18 cellular contexts compared by ENCODE assay signal in the genomic region with DNA sequence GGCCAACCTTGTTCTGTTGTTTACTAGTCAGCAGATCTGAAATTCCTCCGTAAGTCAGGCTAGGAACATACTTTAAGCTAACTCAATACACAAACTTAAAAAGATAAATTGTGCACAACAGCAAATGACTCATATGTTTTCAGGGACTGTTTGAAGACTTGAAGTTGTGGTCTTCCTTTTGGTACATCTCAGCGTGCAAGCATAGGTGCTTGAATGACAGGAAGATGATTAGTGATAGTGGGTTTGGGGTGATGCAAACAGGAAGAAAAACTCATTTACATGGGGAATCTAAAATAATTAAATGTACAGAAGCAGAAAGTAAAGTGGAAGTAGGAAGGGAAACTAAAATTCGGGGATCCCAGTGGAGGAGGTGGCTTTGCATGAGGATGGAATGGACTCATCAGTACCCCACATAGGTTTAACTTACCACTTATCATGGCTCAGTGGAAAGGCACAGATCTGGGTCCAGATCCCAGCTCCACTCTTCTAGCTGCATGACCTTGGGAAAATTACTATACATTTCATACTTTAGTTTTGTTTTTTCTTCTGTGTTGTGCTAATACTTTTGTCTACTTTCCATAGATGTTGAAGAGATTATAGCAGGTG.
A peak's percentile ranks its signal among the peaks of the same experiment; 100 is the strongest.
DNase-seq lines count a peak whose midpoint lies in the region; ATAC-seq, FAIRE-seq and TF ChIP-seq lines count a peak whose summit lies in the region.
"Had no signal": no experiment of that assay in that cellular context is flagged by ENCODE, and none has a peak within 500 bp of the region (broad histone marks: within the 10 kb centered on the region; RNA-seq: fewer than 3 reads in every experiment).

No MANE protein-coding gene starts in this region.

- H3K27ac Mint-ChIP-seq in T-helper 1 cell treated with Interleukin-12 subunit alpha and Interleukin-12 subunit beta and Interleukin-4 antibody, amounts not matched to agents 30 μg/mL and 1 μg/mL, for 36 hours: peak overlapping the region; percentile 65
- H3K27ac Mint-ChIP-seq: endodermal cell had no signal

- POLR2A ChIA-PET in K562 (lab: Yijun Ruan, JAX): interaction anchor here (1.2 kb wide), 3 partner anchors 12 to 79 kb away, joined by 3 to 6 read pairs (median 3); no protein-coding TSS in a partner anchor

- H3K9me3 ChIP-seq in K562 (replicated peaks; ENCODE audit: control insufficient read depth, insufficient read depth, low read depth, low read length): no peaks in the 10 kb centered on the region
- H3K9me3 ChIP-seq: breast epithelium had no signal

- no peaks in the 10 kb centered on the region for H3K27me3 Mint-ChIP-seq in activated T-cell treated with anti-CD3 and anti-CD28 coated beads, Interleukin-2, amount 50 U/mL, for 4 hours (ENCODE audit: low read depth)
- H3K27me3 Mint-ChIP-seq in T-helper 1 cell treated with Interleukin-12 subunit alpha and Interleukin-12 subunit beta and Interleukin-4 antibody, amounts not matched to agents 30 μg/mL and 1 μg/mL, for 36 hours (ENCODE audit: low read depth): no peaks in the 10 kb centered on the region

- no peak for DNase-seq in activated T-cell treated with anti-CD3 and anti-CD28 coated beads, Interleukin-2, amount 50 U/mL, for 4 hours
- no peak for DNase-seq in activated T-cell treated with anti-CD3 and anti-CD28 coated beads, Interleukin-2, amount 50 U/mL, for 1 hour
- DNase-seq in K562 (ENCODE audit: extremely low read depth in 1 of 4, low spot score in 3 of 4) (no peak), SKM-1 (lab: John Stamatoyannopoulos, UW; ENCODE audit: unreplicated experiment) (no peak), NCI-H446 (lab: John Stamatoyannopoulos, UW) (no peak), NCI-H774 (lab: John Stamatoyannopoulos, UW) (no peak)
- no peak for DNase-seq in stimulated activated naive CD8-positive, alpha-beta T cell treated with anti-CD3 and anti-CD28 coated beads, Interleukin-15, Interleukin-2, amounts not matched to agents 100 U/mL and 50 U/mL, for 24 hours
- DNase-seq: Calu3, GDM1, Karpas-422, NCI-H146, NCI-H446 treated with DMSO at 0.1 percent for 48 hours, PC-3 had no signal

- H3K36me3 ChIP-seq in K562 (ENCODE audit: control insufficient read depth, insufficient read depth, low read length): no peaks in the 10 kb centered on the region
- H3K36me3 ChIP-seq: breast epithelium had no signal

- CTCF ChIA-PET in K562 (lab: Yijun Ruan, JAX; ENCODE audit: low intra/inter-chr PET ratio): interaction anchor here (2.2 kb wide), 1 partner anchor 79 kb away, joined by 7 read pairs; no protein-coding TSS in a partner anchor

- peak overlapping the region; percentile 14 for H3K4me3 Mint-ChIP-seq in activated T-cell treated with anti-CD3 and anti-CD28 coated beads, Interleukin-2, amount 50 U/mL, for 4 hours
- peak overlapping the region; percentile 33 for H3K4me3 Mint-ChIP-seq in T-helper 1 cell treated with Interleukin-12 subunit alpha and Interleukin-12 subunit beta and Interleukin-4 antibody, amounts not matched to agents 30 μg/mL and 1 μg/mL, for 36 hours
- H3K4me3 Mint-ChIP-seq: endodermal cell, neural crest cell had no signal

- intact Hi-C loops in K562 (cut with micrococcal nuclease): loop anchor here (2.0 kb wide), 1 partner anchor 79 kb away; no protein-coding TSS in a partner anchor

- no peak for FAIRE-seq in K562 (lab: Jason Lieb, UNC)

- no peak overlapping the region for H3K9ac ChIP-seq in K562 (ENCODE audit: insufficient read depth in 1 of 2, low read depth in 2 of 2, low read length in 2 of 2)

- peaks cover 32% of the 10 kb centered on the region for H3K4me1 Mint-ChIP-seq in activated T-cell treated with anti-CD3 and anti-CD28 coated beads, Interleukin-2, amount 50 U/mL, for 4 hours (ENCODE audit: low read depth)
- H3K4me1 Mint-ChIP-seq in T-helper 1 cell treated with Interleukin-12 subunit alpha and Interleukin-12 subunit beta and Interleukin-4 antibody, amounts not matched to agents 30 μg/mL and 1 μg/mL, for 36 hours (ENCODE audit: low read depth): peaks cover 18% of the 10 kb centered on the region
- H3K4me1 Mint-ChIP-seq: neural crest cell had no signal

- peak; percentile 92 to 96 for ATAC-seq in activated T-cell treated with anti-CD3 and anti-CD28 coated beads, Interleukin-2, amount 50 U/mL, for 4 hours
- ATAC-seq in K562: no peak
- peak; percentile 84 for ATAC-seq in stimulated activated naive CD8-positive, alpha-beta T cell treated with anti-CD3 and anti-CD28 coated beads, Interleukin-15, Interleukin-2, amounts not matched to agents 100 U/mL and 50 U/mL, for 24 hours
- ATAC-seq: PC-3 had no signal

- no peak for TF ChIP-seq POLR2A in K562 (conservative IDR thresholded peaks at IDR 0.05)

- no peak overlapping the region for H3K27ac ChIP-seq in K562 (ENCODE audit: extremely low read depth, low read depth, low read length)
- H3K27ac ChIP-seq: breast epithelium, HL-60 had no signal

- H3K27me3 ChIP-seq in K562 (ENCODE audit: control insufficient read depth in 2 of 2, insufficient read depth in 2 of 2, low read length in 2 of 2): 0 out of 5 replicates have a peak, but pooled peaks cover 0 to 4% of the 10 kb centered on the region in 2 experiments
- H3K27me3 ChIP-seq: breast epithelium had no signal

- WGBS in K562 (ENCODE audit: insufficient coverage, low coverage, missing lambda C conversion rate): 9% methylated on average over 3 of the region's 3 CpGs

- H2AFZ ChIP-seq in K562 (ENCODE audit: low read depth, low read length): no peak overlapping the region

- H3K9me1 ChIP-seq in K562 (ENCODE audit: control insufficient read depth, insufficient read depth, low read length): no peaks in the 10 kb centered on the region

- no peaks in the 10 kb centered on the region for H3K79me2 ChIP-seq in K562 (ENCODE audit: control insufficient read depth, insufficient read depth, low read length)

- no peaks in the 10 kb centered on the region for H3K36me3 Mint-ChIP-seq in activated T-cell treated with anti-CD3 and anti-CD28 coated beads, Interleukin-2, amount 50 U/mL, for 4 hours (ENCODE audit: insufficient read depth)
- no peaks in the 10 kb centered on the region for H3K36me3 Mint-ChIP-seq in T-helper 1 cell treated with Interleukin-12 subunit alpha and Interleukin-12 subunit beta and Interleukin-4 antibody, amounts not matched to agents 30 μg/mL and 1 μg/mL, for 36 hours (ENCODE audit: low read depth)

- TF ChIP-seq CTCF in K562 (IDR thresholded peaks at IDR 0.05 in 2 of 3, conservative IDR thresholded peaks at IDR 0.05 in 1 of 3; ENCODE audit: insufficient read depth in 2 of 3, low read depth in 1 of 3, low read length in 3 of 3): no peak

- in situ Hi-C loops in K562 (cut with MboI): no loop called here

- no peaks in the 10 kb centered on the region for H3K4me1 ChIP-seq in K562 (replicated peaks in 1 of 2; ENCODE audit: control insufficient read depth in 2 of 2, insufficient read depth in 2 of 2, low read length in 2 of 2)
- H3K4me1 ChIP-seq: breast epithelium had no signal

- BruUV-seq in K562 (replicated peaks; lab: Mats Ljungman, UMichigan): no TSS peak

- H3K9me3 Mint-ChIP-seq in activated T-cell treated with anti-CD3 and anti-CD28 coated beads, Interleukin-2, amount 50 U/mL, for 4 hours: no peaks in the 10 kb centered on the region
- H3K9me3 Mint-ChIP-seq in T-helper 1 cell treated with Interleukin-12 subunit alpha and Interleukin-12 subunit beta and Interleukin-4 antibody, amounts not matched to agents 30 μg/mL and 1 μg/mL, for 36 hours: no peaks in the 10 kb centered on the region
- H3K9me3 Mint-ChIP-seq: endodermal cell, neural crest cell had no signal

- H4K20me1 ChIP-seq in K562 (replicated peaks; ENCODE audit: control insufficient read depth, insufficient read depth, low read length): no peaks in the 10 kb centered on the region

- no peak for TF ChIP-seq EP300 in K562 (IDR thresholded peaks at IDR 0.05; ENCODE audit: low read length)

- H3K4me2 ChIP-seq in K562 (ENCODE audit: insufficient read depth, low read length): no peak overlapping the region

- no peak for TF ChIP-seq RAD21 in K562 (CRISPR knock-in tag; conservative IDR thresholded peaks at IDR 0.05 in 1 of 2, IDR thresholded peaks at IDR 0.05 in 1 of 2)

- no peak overlapping the region for H3K4me3 ChIP-seq in K562
- H3K4me3 ChIP-seq: breast epithelium had no signal

TF ChIP-seq in K562, 482 proteins besides CTCF, POLR2A, EP300 and RAD21 (continues in another document):
- TF ChIP-seq MCM7 (IDR thresholded peaks at IDR 0.05): no peak
- TF ChIP-seq CEBPG (CRISPR knock-in tag; IDR thresholded peaks at IDR 0.05): no peak
- 0 out of 4 replicates have a peak, but pooled peaks of 1 of the 2 experiments have one; percentile 33 for TF ChIP-seq CEBPG (tag; conservative IDR thresholded peaks at IDR 0.05 in 1 of 2, IDR thresholded peaks at IDR 0.05 in 1 of 2)
- TF ChIP-seq MEIS2 (IDR thresholded peaks at IDR 0.05; ENCODE audit: partially characterized antibody): peak; percentile 17
- no peak for TF ChIP-seq PPARD (CRISPR knock-in tag; IDR thresholded peaks at IDR 0.05)
- no peak for TF ChIP-seq NR1H2 (CRISPR knock-in tag; IDR thresholded peaks at IDR 0.05)
- TF ChIP-seq, protein P1, sequence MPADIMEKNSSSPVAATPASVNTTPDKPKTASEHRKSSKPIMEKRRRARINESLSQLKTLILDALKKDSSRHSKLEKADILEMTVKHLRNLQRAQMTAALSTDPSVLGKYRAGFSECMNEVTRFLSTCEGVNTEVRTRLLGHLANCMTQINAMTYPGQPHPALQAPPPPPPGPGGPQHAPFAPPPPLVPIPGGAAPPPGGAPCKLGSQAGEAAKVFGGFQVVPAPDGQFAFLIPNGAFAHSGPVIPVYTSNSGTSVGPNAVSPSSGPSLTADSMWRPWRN (IDR thresholded peaks at IDR 0.05; ENCODE audit: low read depth): no peak
- TF ChIP-seq, protein P2, sequence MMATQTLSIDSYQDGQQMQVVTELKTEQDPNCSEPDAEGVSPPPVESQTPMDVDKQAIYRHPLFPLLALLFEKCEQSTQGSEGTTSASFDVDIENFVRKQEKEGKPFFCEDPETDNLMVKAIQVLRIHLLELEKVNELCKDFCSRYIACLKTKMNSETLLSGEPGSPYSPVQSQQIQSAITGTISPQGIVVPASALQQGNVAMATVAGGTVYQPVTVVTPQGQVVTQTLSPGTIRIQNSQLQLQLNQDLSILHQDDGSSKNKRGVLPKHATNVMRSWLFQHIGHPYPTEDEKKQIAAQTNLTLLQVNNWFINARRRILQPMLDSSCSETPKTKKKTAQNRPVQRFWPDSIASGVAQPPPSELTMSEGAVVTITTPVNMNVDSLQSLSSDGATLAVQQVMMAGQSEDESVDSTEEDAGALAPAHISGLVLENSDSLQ (IDR thresholded peaks at IDR 0.05): peak; percentile 34; the same call in 1 of the 2 replicates
